8 cellular contexts compared by ENCODE assay signal in the genomic region with DNA sequence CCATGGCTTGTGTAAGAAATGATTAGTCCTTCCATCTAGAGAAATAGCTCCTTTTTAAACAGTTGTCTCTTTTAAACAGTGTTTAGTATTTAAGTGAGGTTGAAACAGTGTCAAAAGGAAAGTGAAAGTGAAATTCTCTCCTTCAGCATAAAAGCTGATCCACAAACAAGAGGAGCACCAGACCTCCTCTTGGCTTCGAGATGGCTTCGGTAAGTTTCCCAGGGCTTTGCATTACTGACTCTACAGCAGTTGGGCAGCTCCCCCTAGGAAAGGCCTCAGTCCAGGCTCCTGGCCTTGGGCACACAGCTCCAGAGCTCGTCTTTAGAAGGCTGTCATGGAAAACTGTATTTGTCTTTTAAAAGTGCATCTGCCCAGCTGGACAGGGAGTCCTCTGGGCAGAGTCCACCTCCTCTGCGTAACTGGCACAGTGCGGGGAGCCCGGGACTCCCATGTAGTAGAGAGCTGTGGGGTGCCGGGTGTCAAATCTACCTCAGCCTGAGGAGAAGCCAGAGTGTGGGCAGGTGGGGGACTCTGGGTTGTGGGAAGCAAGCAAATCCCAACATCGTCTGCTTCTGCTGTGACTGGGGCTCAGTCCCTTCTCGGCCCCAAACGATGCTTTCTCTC. TPM values are rescaled to one million over a fixed set of nuclear protein-coding genes. Genes with fewer than 3 reads are reported as not detected.
DNase-seq lines count a peak whose midpoint lies in the region; ATAC-seq, FAIRE-seq and TF ChIP-seq lines count a peak whose summit lies in the region.

PLAAT4 (plus strand) TSS at position 140 of the 624 bp plus-strand sequence; CDS start at position 201, 61 bp downstream.

- no peaks in the 10 kb centered on the region for H3K9me3 Mint-ChIP-seq in activated naive CD8-positive, alpha-beta T cell treated with anti-CD3 and anti-CD28 coated beads, Interleukin-2, amount 10 ng/mL, durations not matched to agents 7 days and 5 days

- peak within 1 kb of the TSS; percentile 90 for H3K27ac Mint-ChIP-seq in activated naive CD8-positive, alpha-beta T cell treated with anti-CD3 and anti-CD28 coated beads, Interleukin-2, amount 10 ng/mL, durations not matched to agents 7 days and 5 days

- H3K36me3 Mint-ChIP-seq in activated naive CD8-positive, alpha-beta T cell treated with anti-CD3 and anti-CD28 coated beads, Interleukin-2, amount 10 ng/mL, durations not matched to agents 7 days and 5 days: peaks cover 17% of the 10 kb centered on the region

- no peak for FAIRE-seq in GM12891 (lab: Jason Lieb, UNC)

- DNase-seq in GM12891 (ENCODE audit: insufficient read length, low spot score) (no peak), NB4 (ENCODE audit: low read depth) (peak; percentile 58), head of caudate nucleus (peak in 41 of 42 donors; percentile 10 to 82 (median 51)), pons (ENCODE audit: low spot score) (peak; percentile 86), NCI-H1105 treated with DMSO at 0.1 percent for 48 hours (lab: John Stamatoyannopoulos, UW) (no peak), SK-N-DZ (ENCODE audit: low spot score) (no peak)
- peak; percentile 56 for DNase-seq in activated naive CD8-positive, alpha-beta T cell treated with anti-CD3 and anti-CD28 coated beads, Interleukin-2, amount 10 ng/mL, durations not matched to agents 7 days and 5 days

- no peak within 1 kb of the TSS for H3K4me3 ChIP-seq in NB4 (ENCODE audit: low read depth, low read length)

- peak; percentile 62 for ATAC-seq in activated naive CD8-positive, alpha-beta T cell treated with anti-CD3 and anti-CD28 coated beads, Interleukin-2, amount 10 ng/mL, durations not matched to agents 7 days and 5 days (ENCODE audit: low read depth)
- no peak for ATAC-seq in HG03521 (IDR thresholded peaks at IDR 0.05; ENCODE audit: unreplicated experiment)

- H3K4me1 Mint-ChIP-seq in activated naive CD8-positive, alpha-beta T cell treated with anti-CD3 and anti-CD28 coated beads, Interleukin-2, amount 10 ng/mL, durations not matched to agents 7 days and 5 days: peaks cover 59% of the 10 kb centered on the region

- H3K27me3 Mint-ChIP-seq in activated naive CD8-positive, alpha-beta T cell treated with anti-CD3 and anti-CD28 coated beads, Interleukin-2, amount 10 ng/mL, durations not matched to agents 7 days and 5 days: no peaks in the 10 kb centered on the region

- TF ChIP-seq CTCF in NB4 (IDR thresholded peaks at IDR 0.05; ENCODE audit: low read depth, low read length): no peak

- POLR2A ChIA-PET in activated naive CD8-positive, alpha-beta T cell treated with anti-CD3 and anti-CD28 coated beads, Interleukin-2, amount 10 ng/mL, durations not matched to agents 7 days and 5 days (lab: Charles Lee): interaction anchor here (0.6 to 4.3 kb wide), 15 partner anchors 8 to 727 kb away, joined by 3 to 147 read pairs (median 4); partner anchors contain the start of genes FERMT3, PLAAT2 and PLAAT3

- intact Hi-C loops in head of caudate nucleus (cut with DNase I): no loop called here

- TF ChIP-seq POLR2A in GM12891 (IDR thresholded peaks at IDR 0.05; ENCODE audit: low read depth, low read length) (no peak), NB4 (IDR thresholded peaks at IDR 0.05; ENCODE audit: extremely low read depth, insufficient read length) (no peak)

- peak within 1 kb of the TSS; percentile 91 for H3K4me3 Mint-ChIP-seq in activated naive CD8-positive, alpha-beta T cell treated with anti-CD3 and anti-CD28 coated beads, Interleukin-2, amount 10 ng/mL, durations not matched to agents 7 days and 5 days

TF ChIP-seq in GM12891, 5 proteins besides CTCF, POLR2A, EP300 and RAD21:
- TF ChIP-seq SPI1 (IDR thresholded peaks at IDR 0.05; ENCODE audit: low read depth, low read length) (no peak), TAF1 (IDR thresholded peaks at IDR 0.05; ENCODE audit: low read depth, low read length) (0 out of 2 replicates have a peak, but pooled peaks have one; percentile 28)
TF ChIP-seq in GM12891: peak in this region for 1.

RNA-seq across cellular contexts. Expression of gene PLAAT4, which starts in this region (rescaled TPM):
- 16.0 TPM for polyA plus RNA-seq in GM12891 (2012; ENCODE audit: low read depth, missing spikeins)
- total RNA-seq in activated naive CD8-positive, alpha-beta T cell treated with anti-CD3 and anti-CD28 coated beads, Interleukin-2, amount 10 ng/mL, durations not matched to agents 7 days and 5 days: 100 to 1,000 TPM; 156 to 158 TPM
- not detected in 2 replicates for polyA plus RNA-seq in SK-N-DZ (2014; cell fraction: cytosol; rRNA removed)
- polyA plus RNA-seq in SK-N-DZ (2014; cell fraction: nucleus; rRNA removed): not detected in 2 replicates

Comparison
In these comparisons a context has a peak if more than half of its experiments do, and no peak if none do; other contexts are left out.
1. DNase-seq: peak in NB4 (single experiment), activated naive CD8-positive, alpha-beta T cell treated with anti-CD3 and anti-CD28 coated beads, Interleukin-2, amount 10 ng/mL, durations not matched to agents 7 days and 5 days (single experiment), head of caudate nucleus (41 of 42) and pons (single experiment); none in GM12891 (single experiment), NCI-H1105 treated with DMSO at 0.1 percent for 48 hours (single experiment) and SK-N-DZ (single experiment).